In the genomic region with DNA sequence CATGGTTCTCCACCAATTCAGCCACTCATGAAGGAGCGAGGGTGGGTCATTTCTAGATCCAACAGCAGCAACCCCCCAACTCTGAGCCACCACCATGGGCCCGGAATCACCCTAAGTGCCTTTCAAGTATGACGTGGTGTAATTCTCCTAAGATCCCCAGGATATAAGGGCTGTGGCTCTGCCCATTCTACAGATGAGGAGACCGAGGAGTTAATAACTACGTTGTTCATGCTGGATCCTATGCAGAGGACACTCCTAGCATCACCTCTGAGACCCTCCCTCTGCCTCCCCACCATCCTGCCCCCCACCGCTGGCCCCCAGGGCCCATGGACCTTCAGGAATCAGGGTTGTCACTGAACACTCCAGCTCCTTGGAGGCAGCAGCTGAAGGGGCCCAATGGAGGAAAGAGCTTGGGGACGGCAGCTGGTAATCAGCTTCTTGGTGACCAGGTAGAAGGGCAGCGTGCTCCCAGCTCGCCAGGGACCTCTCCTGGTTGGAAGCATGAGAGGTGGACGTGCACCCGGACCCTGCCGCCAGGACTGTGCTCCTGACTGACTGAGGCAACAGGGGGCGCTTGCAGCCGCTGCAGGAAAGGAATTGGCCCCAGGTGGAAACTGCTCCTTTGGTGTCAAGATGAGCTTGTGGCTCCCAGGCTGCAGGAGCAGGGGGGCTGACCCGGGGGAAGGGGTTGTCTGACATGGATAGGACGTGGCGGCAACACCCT, we compare ENCODE assay signal across 20 cellular contexts. TPM values are rescaled to one million over a fixed set of nuclear protein-coding genes. Genes with fewer than 3 reads are reported as not detected.
"Had no signal": no experiment of that assay in that cellular context is flagged by ENCODE, and none has a peak within 500 bp of the region (broad histone marks: within the 10 kb centered on the region; RNA-seq: fewer than 3 reads in every experiment).

No MANE protein-coding gene starts in this region.

- H3K27ac Mint-ChIP-seq: activated CD4-positive, alpha-beta T cell treated with anti-CD3 and anti-CD28 coated beads, Interleukin-2, amount 10 ng/mL, durations not matched to agents 7 days and 5 days; activated naive CD8-positive, alpha-beta T cell treated with anti-CD3 and anti-CD28 coated beads, Interleukin-2, amount 10 ng/mL, durations not matched to agents 7 days and 5 days; stimulated activated memory B cell treated with anti-CD40 and anti-IgM and Interleukin-4, amounts not matched to agents 10 μg/mL and 1 μg/mL and 100 μg/mL, for 72 hours had no signal

- H3K4me3 ChIP-seq: colonic mucosa, esophagus squamous epithelium, hepatocyte, lung, thyroid gland had no signal

- H3K27ac ChIP-seq: colonic mucosa, esophagus squamous epithelium, hepatocyte, parathyroid adenoma, thyroid gland had no signal

- DNase-seq: activated CD4-positive, alpha-beta T cell treated with anti-CD3 and anti-CD28 coated beads, Interleukin-2, amount 10 ng/mL, durations not matched to agents 7 days and 5 days; activated gamma-delta T cell treated with Interleukin-2 at 50 U/mL for 16 hours; activated naive CD8-positive, alpha-beta T cell treated with anti-CD3 and anti-CD28 coated beads, Interleukin-2, amount 10 ng/mL, durations not matched to agents 7 days and 5 days; central memory CD4-positive, alpha-beta T cell; colonic mucosa; esophagus squamous epithelium; left colon; midbrain; stimulated activated CD4-positive, alpha-beta T cell treated with anti-CD3 and anti-CD28 coated beads, Interleukin-2, amount 100 ng/mL, for 48 hours; thyroid gland had no signal

- H3K9me3 ChIP-seq: colonic mucosa, esophagus squamous epithelium, thyroid gland had no signal

- H3K27me3 ChIP-seq: colonic mucosa, hepatocyte, thyroid gland had no signal

- H3K27me3 Mint-ChIP-seq: activated CD4-positive, alpha-beta T cell treated with anti-CD3 and anti-CD28 coated beads, Interleukin-2, amount 10 ng/mL, durations not matched to agents 7 days and 5 days had no signal

- H3K9ac ChIP-seq: parathyroid adenoma had no signal

- H3K9me3 Mint-ChIP-seq: activated CD4-positive, alpha-beta T cell treated with anti-CD3 and anti-CD28 coated beads, Interleukin-2, amount 10 ng/mL, durations not matched to agents 7 days and 5 days; activated naive CD8-positive, alpha-beta T cell treated with anti-CD3 and anti-CD28 coated beads, Interleukin-2, amount 10 ng/mL, durations not matched to agents 7 days and 5 days; brain; stimulated activated memory B cell treated with anti-CD40 and anti-IgM and Interleukin-4, amounts not matched to agents 10 μg/mL and 1 μg/mL and 100 μg/mL, for 72 hours had no signal

- H3K79me2 ChIP-seq: hepatocyte, parathyroid adenoma had no signal

- H3K4me1 ChIP-seq: colonic mucosa, esophagus squamous epithelium, parathyroid adenoma, thyroid gland had no signal

- H2AFZ ChIP-seq: hepatocyte, parathyroid adenoma had no signal

- H3K4me1 Mint-ChIP-seq: activated CD4-positive, alpha-beta T cell treated with anti-CD3 and anti-CD28 coated beads, Interleukin-2, amount 10 ng/mL, durations not matched to agents 7 days and 5 days; activated naive CD8-positive, alpha-beta T cell treated with anti-CD3 and anti-CD28 coated beads, Interleukin-2, amount 10 ng/mL, durations not matched to agents 7 days and 5 days; stimulated activated memory B cell treated with anti-CD40 and anti-IgM and Interleukin-4, amounts not matched to agents 10 μg/mL and 1 μg/mL and 100 μg/mL, for 72 hours had no signal

- ATAC-seq: left colon; stimulated activated memory B cell treated with anti-CD40 and anti-IgM and Interleukin-4, amounts not matched to agents 10 μg/mL and 1 μg/mL and 100 μg/mL, for 72 hours had no signal

- H3K36me3 ChIP-seq: colonic mucosa, esophagus squamous epithelium, thyroid gland had no signal

- H3K4me3 Mint-ChIP-seq: activated CD4-positive, alpha-beta T cell treated with anti-CD3 and anti-CD28 coated beads, Interleukin-2, amount 10 ng/mL, durations not matched to agents 7 days and 5 days; activated naive CD8-positive, alpha-beta T cell treated with anti-CD3 and anti-CD28 coated beads, Interleukin-2, amount 10 ng/mL, durations not matched to agents 7 days and 5 days; brain; stimulated activated memory B cell treated with anti-CD40 and anti-IgM and Interleukin-4, amounts not matched to agents 10 μg/mL and 1 μg/mL and 100 μg/mL, for 72 hours had no signal

- H3K4me2 ChIP-seq: hepatocyte had no signal

- H3K36me3 Mint-ChIP-seq: activated naive CD8-positive, alpha-beta T cell treated with anti-CD3 and anti-CD28 coated beads, Interleukin-2, amount 10 ng/mL, durations not matched to agents 7 days and 5 days; stimulated activated memory B cell treated with anti-CD40 and anti-IgM and Interleukin-4, amounts not matched to agents 10 μg/mL and 1 μg/mL and 100 μg/mL, for 72 hours had no signal

RNA-seq across cellular contexts. Expression of a gene that starts 28.2 kb away (rescaled TPM):
- total RNA-seq: activated CD4-positive, alpha-beta T cell treated with anti-CD3 and anti-CD28 coated beads, Interleukin-2, amount 10 ng/mL, durations not matched to agents 7 days and 5 days; activated naive CD8-positive, alpha-beta T cell treated with anti-CD3 and anti-CD28 coated beads, Interleukin-2, amount 10 ng/mL, durations not matched to agents 7 days and 5 days; colonic mucosa; endothelial cell of umbilical vein; esophagus squamous epithelium; fibroblast of villous mesenchyme; glomerular endothelial cell; hepatocyte; left colon; lung; T-helper 2 cell treated with Interferon-gamma antibody and Interleukin-4, amounts not matched to agents 100 ng/mL and 5 ng/mL, for 36 hours; thyroid gland had no signal
- polyA plus RNA-seq: endothelial cell of umbilical vein, hepatocyte, urinary bladder had no signal

RNA-seq across cellular contexts. Expression of a gene that starts 51.7 kb away (rescaled TPM):
- total RNA-seq: activated CD4-positive, alpha-beta T cell treated with anti-CD3 and anti-CD28 coated beads, Interleukin-2, amount 10 ng/mL, durations not matched to agents 7 days and 5 days; activated naive CD8-positive, alpha-beta T cell treated with anti-CD3 and anti-CD28 coated beads, Interleukin-2, amount 10 ng/mL, durations not matched to agents 7 days and 5 days; endothelial cell of umbilical vein; fibroblast of villous mesenchyme; glomerular endothelial cell; T-helper 2 cell treated with Interferon-gamma antibody and Interleukin-4, amounts not matched to agents 100 ng/mL and 5 ng/mL, for 36 hours had no signal
- polyA plus RNA-seq: endothelial cell of umbilical vein had no signal
